In the genomic region with DNA sequence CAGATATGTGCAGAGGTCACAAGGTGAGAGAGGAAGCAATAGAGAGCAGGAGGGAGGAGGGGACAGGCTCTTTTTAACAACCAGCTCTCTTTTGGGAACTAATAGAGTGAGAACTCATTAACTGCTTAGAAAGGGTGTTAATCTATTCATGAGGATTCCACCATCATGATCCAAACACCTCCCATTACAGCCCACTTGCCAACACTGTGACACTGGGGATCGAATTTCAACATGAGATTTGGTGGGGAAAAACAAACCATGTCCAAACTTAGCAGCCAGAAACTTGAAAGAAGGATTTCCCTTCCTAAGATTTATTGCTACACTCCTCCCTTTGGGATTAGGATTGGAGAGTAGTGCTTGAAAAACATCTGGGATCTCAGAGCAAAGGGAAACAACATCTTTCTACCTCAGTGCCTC, we compare ENCODE assay signal across 15 cellular contexts.
A peak's percentile ranks its signal among the peaks of the same experiment; 100 is the strongest.
DNase-seq lines count a peak whose midpoint lies in the region; ATAC-seq and TF ChIP-seq lines count a peak whose summit lies in the region.
"Had no signal": no experiment of that assay in that cellular context is flagged by ENCODE, and none has a peak within 500 bp of the region (broad histone marks: within the 10 kb centered on the region; RNA-seq: fewer than 3 reads in every experiment).

No MANE protein-coding gene starts in this region.

- H3F3A ChIP-seq in PC-3 (ENCODE audit: low read length, unreplicated experiment), result no peaks in the 10 kb centered on the region

- H2AFZ ChIP-seq in PC-3 (ENCODE audit: low read length) (no peak overlapping the region), neuronal stem cell (ENCODE audit: low read length) (no peak overlapping the region)

- H3K27me3 ChIP-seq in PC-3 (ENCODE audit: low read length) (no peaks in the 10 kb centered on the region), neuronal stem cell (ENCODE audit: control insufficient read depth in 3 of 3, insufficient read depth in 3 of 3, low read depth in 1 of 3, low read length in 3 of 3) (no peaks in the 10 kb centered on the region)

- intact Hi-C loops in PC-3 (cut with micrococcal nuclease), result loop anchor here (5.0 to 10.0 kb wide), 2 partner anchors 119 to 361 kb away; no protein-coding TSS in a partner anchor
- intact Hi-C loops in activated naive CD4-positive, alpha-beta T cell treated with anti-CD3 and anti-CD28 coated beads for 36 hours (cut with micrococcal nuclease), result no loop called here

- no peak overlapping the region for H4K8ac ChIP-seq in neuronal stem cell (ENCODE audit: low read depth, low read length)

- CTCF ChIA-PET in PC-3 (lab: Charles Lee), result no interaction called here
- CTCF ChIA-PET in activated naive CD4-positive, alpha-beta T cell treated with anti-CD3 and anti-CD28 coated beads for 36 hours (lab: Charles Lee), result no interaction called here

- H3K9ac ChIP-seq in PC-3 (ENCODE audit: low read length) (peak overlapping the region; percentile 38; the same call in 1 of the 2 replicates), neuronal stem cell (ENCODE audit: low read depth, low read length, poor library complexity) (no peak overlapping the region)

- H2BK15ac ChIP-seq in neuronal stem cell (ENCODE audit: low read length), result no peak overlapping the region

- no peaks in the 10 kb centered on the region for H3K27me3 Mint-ChIP-seq in stimulated activated memory B cell treated with anti-CD40 and anti-IgM and Interleukin-4, amounts not matched to agents 10 μg/mL and 1 μg/mL and 100 μg/mL, for 72 hours
- H3K27me3 Mint-ChIP-seq in activated naive CD4-positive, alpha-beta T cell treated with anti-CD3 and anti-CD28 coated beads for 36 hours (ENCODE audit: low read depth), result no peaks in the 10 kb centered on the region
- H3K27me3 Mint-ChIP-seq: activated naive CD8-positive, alpha-beta T cell treated with anti-CD3 and anti-CD28 coated beads for 36 hours; memory B cell had no signal

- H3K4me2 ChIP-seq in PC-3 (ENCODE audit: low read length), result peak overlapping the region; percentile 12
- peak overlapping the region; percentile 12 for H3K4me2 ChIP-seq in neuronal stem cell (ENCODE audit: insufficient read depth, low read length, poor library complexity, severe bottlenecking)

- no peak overlapping the region for H2BK12ac ChIP-seq in neuronal stem cell (ENCODE audit: low read length)

- H3K9me3 ChIP-seq in PC-3 (ENCODE audit: low read length) (no peaks in the 10 kb centered on the region), neuronal stem cell (replicated peaks in 1 of 2; ENCODE audit: control insufficient read depth in 2 of 2, insufficient read depth in 1 of 2, low read depth in 1 of 2, low read length in 2 of 2) (peaks cover 0 to 3% of the 10 kb centered on the region in 2 donors)

- H3K4ac ChIP-seq in neuronal stem cell (ENCODE audit: low read length), result no peak overlapping the region

- ATAC-seq in PC-3, result no peak; the same call in 1 of the 2 replicates
- no peak for ATAC-seq in stimulated activated memory B cell treated with anti-CD40 and anti-IgM and Interleukin-4, amounts not matched to agents 10 μg/mL and 1 μg/mL and 100 μg/mL, for 72 hours

- H4K91ac ChIP-seq in neuronal stem cell (ENCODE audit: low read depth, low read length, poor library complexity), result no peak overlapping the region

- TF ChIP-seq CTCF in PC-3 (conservative IDR thresholded peaks at IDR 0.05; ENCODE audit: low read depth, low read length), result no peak

- H3K23ac ChIP-seq in neuronal stem cell (ENCODE audit: low read depth, low read length, poor library complexity), result no peak overlapping the region

- DNase-seq in DMS 273 treated with DMSO at 0.1 percent for 48 hours (lab: John Stamatoyannopoulos, UW) (peak; percentile 19), PC-3 (no peak), glomerular visceral epithelial cell (ENCODE audit: extremely low spot score) (peak; percentile 9), neuronal stem cell (ENCODE audit: low spot score) (peak; percentile 40), NOMO-1 (lab: John Stamatoyannopoulos, UW; ENCODE audit: unreplicated experiment in 2 of 2) (no peak), substantia nigra (lab: John Stamatoyannopoulos, UW) (no peak)
- no peak for DNase-seq in activated naive CD4-positive, alpha-beta T cell treated with anti-CD3 and anti-CD28 coated beads for 36 hours
- DNase-seq: activated CD4-positive, alpha-beta T cell treated with anti-CD3 and anti-CD28 coated beads for 1 hour; activated naive CD8-positive, alpha-beta T cell treated with anti-CD3 and anti-CD28 coated beads for 36 hours; DMS79; NCI-H1092 treated with DMSO at 0.1 percent for 48 hours; NCI-H226 had no signal

- no peaks in the 10 kb centered on the region for H3K79me1 ChIP-seq in neuronal stem cell (ENCODE audit: low read depth, low read length)

- no peaks in the 10 kb centered on the region for H3K36me3 Mint-ChIP-seq in stimulated activated memory B cell treated with anti-CD40 and anti-IgM and Interleukin-4, amounts not matched to agents 10 μg/mL and 1 μg/mL and 100 μg/mL, for 72 hours
- H3K36me3 Mint-ChIP-seq in activated naive CD4-positive, alpha-beta T cell treated with anti-CD3 and anti-CD28 coated beads for 36 hours (ENCODE audit: low read depth), result no peaks in the 10 kb centered on the region
- H3K36me3 Mint-ChIP-seq: activated naive CD8-positive, alpha-beta T cell treated with anti-CD3 and anti-CD28 coated beads for 36 hours; memory B cell had no signal

- H3K4me1 Mint-ChIP-seq in stimulated activated memory B cell treated with anti-CD40 and anti-IgM and Interleukin-4, amounts not matched to agents 10 μg/mL and 1 μg/mL and 100 μg/mL, for 72 hours, result no peaks in the 10 kb centered on the region
- no peaks in the 10 kb centered on the region for H3K4me1 Mint-ChIP-seq in activated naive CD4-positive, alpha-beta T cell treated with anti-CD3 and anti-CD28 coated beads for 36 hours (ENCODE audit: low read depth)
- H3K4me1 Mint-ChIP-seq: activated naive CD8-positive, alpha-beta T cell treated with anti-CD3 and anti-CD28 coated beads for 36 hours; memory B cell had no signal

- H3K27ac Mint-ChIP-seq in stimulated activated memory B cell treated with anti-CD40 and anti-IgM and Interleukin-4, amounts not matched to agents 10 μg/mL and 1 μg/mL and 100 μg/mL, for 72 hours, result no peak overlapping the region
- H3K27ac Mint-ChIP-seq in activated naive CD4-positive, alpha-beta T cell treated with anti-CD3 and anti-CD28 coated beads for 36 hours, result no peak overlapping the region
- H3K27ac Mint-ChIP-seq: activated naive CD8-positive, alpha-beta T cell treated with anti-CD3 and anti-CD28 coated beads for 36 hours; memory B cell had no signal

- H3K9me3 Mint-ChIP-seq in stimulated activated memory B cell treated with anti-CD40 and anti-IgM and Interleukin-4, amounts not matched to agents 10 μg/mL and 1 μg/mL and 100 μg/mL, for 72 hours, result peaks cover 3% of the 10 kb centered on the region
- H3K9me3 Mint-ChIP-seq in activated naive CD4-positive, alpha-beta T cell treated with anti-CD3 and anti-CD28 coated beads for 36 hours, result peaks cover 2% of the 10 kb centered on the region
- H3K9me3 Mint-ChIP-seq: activated naive CD8-positive, alpha-beta T cell treated with anti-CD3 and anti-CD28 coated beads for 36 hours had no signal

- H3K4me3 ChIP-seq in PC-3 (ENCODE audit: low read length) (no peak overlapping the region), neuronal stem cell (ENCODE audit: low read length in 2 of 2) (no peak overlapping the region)

- no peak overlapping the region for H3K18ac ChIP-seq in neuronal stem cell (ENCODE audit: low read length)

- POLR2A ChIA-PET in PC-3 (lab: Charles Lee; ENCODE audit: unreplicated experiment), result no interaction called here

- H3K79me2 ChIP-seq in PC-3 (ENCODE audit: low read length), result no peaks in the 10 kb centered on the region

- H3K4me3 Mint-ChIP-seq in stimulated activated memory B cell treated with anti-CD40 and anti-IgM and Interleukin-4, amounts not matched to agents 10 μg/mL and 1 μg/mL and 100 μg/mL, for 72 hours, result no peak overlapping the region
- no peak overlapping the region for H3K4me3 Mint-ChIP-seq in activated naive CD4-positive, alpha-beta T cell treated with anti-CD3 and anti-CD28 coated beads for 36 hours
- H3K4me3 Mint-ChIP-seq: activated naive CD8-positive, alpha-beta T cell treated with anti-CD3 and anti-CD28 coated beads for 36 hours; memory B cell had no signal

- H3K9me2 ChIP-seq in PC-3 (replicated peaks; ENCODE audit: low read length), result 0 out of 2 replicates have a peak, but pooled peaks cover 3% of the 10 kb centered on the region

- H3K27ac ChIP-seq in PC-3 (ENCODE audit: low read length) (peak overlapping the region; percentile 77), neuronal stem cell (replicated peaks; ENCODE audit: low read length) (peak overlapping the region; percentile 81), substantia nigra (ENCODE audit: low read depth, low read length, poor library complexity, severe bottlenecking) (no peak overlapping the region)
- H3K27ac ChIP-seq: epithelial cell of prostate had no signal

- H3K4me1 ChIP-seq in PC-3 (ENCODE audit: insufficient read depth, low read length), result peaks cover 32% of the 10 kb centered on the region
- H3K4me1 ChIP-seq in neuronal stem cell (ENCODE audit: control insufficient read depth in 2 of 2, insufficient read depth in 1 of 2, low read depth in 1 of 2, low read length in 2 of 2), result peaks cover 0 to 8% of the 10 kb centered on the region in 2 donors

- H2BK5ac ChIP-seq in neuronal stem cell (ENCODE audit: low read length), result no peak overlapping the region

- BruUV-seq in PC-3 (replicated peaks; lab: Mats Ljungman, UMichigan), result no TSS peak

- H4K20me1 ChIP-seq in PC-3 (ENCODE audit: low read length), result no peaks in the 10 kb centered on the region

- no peak overlapping the region for H2AK5ac ChIP-seq in neuronal stem cell (ENCODE audit: low read depth, low read length)

- no peaks in the 10 kb centered on the region for H3K36me3 ChIP-seq in PC-3 (ENCODE audit: low read depth, low read length)
- no peaks in the 10 kb centered on the region for H3K36me3 ChIP-seq in neuronal stem cell (replicated peaks in 1 of 2; ENCODE audit: control insufficient read depth in 2 of 2, insufficient read depth in 2 of 2, low read length in 2 of 2)

- no peak overlapping the region for H3K14ac ChIP-seq in neuronal stem cell (ENCODE audit: low read length)

- no peak overlapping the region for H2BK120ac ChIP-seq in neuronal stem cell (ENCODE audit: low read depth, low read length)

- WGBS in neuronal stem cell (ENCODE audit: extremely low coverage in 2 of 2, insufficient read length in 2 of 2, insufficient replicate concordance in 1 of 2), 2 donors, result no CpG with 5 or more reads among the region's 1 CpG

Comparison
In these comparisons a context has a peak if more than half of its experiments do, and no peak if none do; other contexts are left out.
1. DNase-seq: peak in DMS 273 treated with DMSO at 0.1 percent for 48 hours (single experiment), glomerular visceral epithelial cell (single experiment) and neuronal stem cell (single experiment); none in PC-3 (single experiment), NOMO-1 (0 of 2), substantia nigra (0 of 49) and activated naive CD4-positive, alpha-beta T cell treated with anti-CD3 and anti-CD28 coated beads for 36 hours (single experiment).